In genomic region chr16:54169112-54169511, GRCh38 we compare ENCODE assay signal across 3 cellular contexts.
TF ChIP-seq lines count a peak whose summit lies in the region.

No MANE protein-coding gene starts in this region.

TF ChIP-seq in HepG2, 621 proteins besides CTCF, POLR2A, EP300 and RAD21:
- TF ChIP-seq CHD4 (IDR thresholded peaks at IDR 0.05; ENCODE audit: borderline replicate concordance, low read length) (peak; percentile 96; the same call in 1 of the 2 replicates), RCOR2 (CRISPR knock-in tag; IDR thresholded peaks at IDR 0.05) (0 out of 2 replicates have a peak, but pooled peaks have one; percentile 52), ADNP (CRISPR knock-in tag; IDR thresholded peaks at IDR 0.05) (peak; percentile 79; the same call in 1 of the 2 replicates), MNT (IDR thresholded peaks at IDR 0.05) (no peak), KDM1A (CRISPR knock-in tag; IDR thresholded peaks at IDR 0.05) (peak; percentile 63; the same call in 1 of the 2 replicates), ZMYM3 (CRISPR knock-in tag; IDR thresholded peaks at IDR 0.05) (peak; percentile 90), ZC3H4 (CRISPR knock-in tag; IDR thresholded peaks at IDR 0.05; ENCODE audit: borderline replicate concordance) (no peak), ZNF850 (CRISPR knock-in tag; conservative IDR thresholded peaks at IDR 0.05) (no peak), ZNF629 (CRISPR knock-in tag; conservative IDR thresholded peaks at IDR 0.05) (peak; percentile 98), PAX8 (CRISPR knock-in tag; IDR thresholded peaks at IDR 0.05; ENCODE audit: borderline replicate concordance) (no peak), PITX1 (CRISPR knock-in tag; IDR thresholded peaks at IDR 0.05) (no peak)

TF ChIP-seq in K562, 482 proteins besides CTCF, POLR2A, EP300 and RAD21:
- TF ChIP-seq RBM25 (IDR thresholded peaks at IDR 0.05; ENCODE audit: low read depth, low read length, severe bottlenecking), result peak; percentile 80
- peak; percentile 41; the same call in 1 of the 2 replicates for TF ChIP-seq BCOR (IDR thresholded peaks at IDR 0.05)
- TF ChIP-seq ZNF780A (CRISPR knock-in tag; IDR thresholded peaks at IDR 0.05), result no peak

TF ChIP-seq in H1, 55 proteins besides CTCF, POLR2A, EP300 and RAD21:
- TF ChIP-seq ATF2 (IDR thresholded peaks at IDR 0.05; ENCODE audit: low read length) (no peak), SIRT6 (IDR thresholded peaks at IDR 0.05; ENCODE audit: low read length) (no peak), POU5F1 (IDR thresholded peaks at IDR 0.05; ENCODE audit: low read depth, low read length) (no peak), KDM1A (IDR thresholded peaks at IDR 0.05; ENCODE audit: borderline replicate concordance, low read length) (peak; percentile 60; the same call in 1 of the 2 replicates), CHD2 (IDR thresholded peaks at IDR 0.05; ENCODE audit: low read length) (no peak), CBX8 (IDR thresholded peaks at IDR 0.05; ENCODE audit: borderline replicate concordance, low read depth, low read length) (no peak)
